Comparison of ENCODE assay signal across 21 cellular contexts in genomic region chr13:49404621-49405020, GRCh38.
"Had no signal": no experiment of that assay in that cellular context is flagged by ENCODE, and none has a peak within 500 bp of the region (broad histone marks: within the 10 kb centered on the region; RNA-seq: fewer than 3 reads in every experiment).

No MANE protein-coding gene starts in this region.

- H3K27ac Mint-ChIP-seq: IgD-negative memory B cell had no signal

- H3K27me3 ChIP-seq: MG63 had no signal

- H3K27ac ChIP-seq: RWPE1 had no signal

- H3K4me3 Mint-ChIP-seq: IgD-negative memory B cell had no signal

- DNase-seq: KBM-7, MG63, NCI-H1092, NCI-H1105 treated with DMSO at 0.1 percent for 48 hours, NCI-H1417 treated with DMSO at 0.1 percent for 48 hours, NCI-H146, NCI-H1694 treated with DMSO at 0.1 percent for 48 hours, NCI-H1930, NCI-H2081, NCI-H2107, NCI-H2227 treated with DMSO at 0.1 percent for 48 hours, NCI-H524, NCI-H526 treated with DMSO at 0.1 percent for 48 hours, NCI-H748 treated with DMSO at 0.1 percent for 48 hours, PC-3, SHP77, T-helper 1 cell had no signal

- ATAC-seq: Panc1, PC-3, SK-N-SH treated with all-trans-retinoic acid at 6 μM for 48 hours had no signal

- H3K4me3 ChIP-seq: MG63 had no signal

- H3K27me3 Mint-ChIP-seq: IgD-negative memory B cell had no signal

- H3K36me3 ChIP-seq: MG63 had no signal

- H3K36me3 Mint-ChIP-seq: IgD-negative memory B cell had no signal
